1 cellular context compared by ENCODE assay signal in the genomic region with DNA sequence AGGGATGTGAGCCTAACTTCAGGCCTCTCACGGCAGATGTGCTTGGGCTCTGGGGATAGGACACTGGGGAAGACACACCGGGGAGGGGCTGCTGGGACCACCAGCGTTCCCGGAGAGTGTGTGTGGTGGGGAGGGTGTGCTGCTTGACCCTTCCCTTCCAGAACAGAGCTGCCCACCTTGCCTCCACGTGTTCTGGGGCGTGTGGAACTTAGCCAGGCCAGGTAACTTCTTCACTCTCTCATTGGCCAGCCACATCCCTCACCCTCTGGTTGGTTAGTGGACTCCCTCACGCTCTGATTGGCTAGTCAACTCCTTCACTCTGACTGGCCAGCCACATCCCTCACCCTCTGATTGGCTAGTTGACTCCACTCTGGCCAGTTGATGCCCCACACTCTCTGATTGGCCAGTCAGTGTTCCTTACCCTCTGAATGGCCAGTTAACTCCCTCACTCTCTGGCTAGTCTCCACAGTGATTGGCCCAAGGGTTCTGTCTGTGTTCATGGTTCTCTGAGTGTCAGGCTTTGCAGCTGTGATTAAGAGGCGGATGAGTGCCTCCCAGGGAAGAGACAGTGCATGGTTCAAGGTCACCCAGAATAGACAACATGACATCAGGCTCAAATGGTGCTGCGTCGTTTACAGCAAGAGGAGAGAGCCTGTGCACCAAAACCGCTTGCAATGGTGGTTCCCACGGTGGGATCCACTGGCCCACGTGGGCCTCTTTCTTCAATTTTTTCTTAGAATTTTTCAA.
A peak's percentile ranks its signal among the peaks of the same experiment; 100 is the strongest.
TF ChIP-seq lines count a peak whose summit lies in the region.

No MANE protein-coding gene starts in this region.

TF ChIP-seq in GM23338, 12 proteins besides CTCF, POLR2A, EP300 and RAD21:
- TF ChIP-seq, protein P1, sequence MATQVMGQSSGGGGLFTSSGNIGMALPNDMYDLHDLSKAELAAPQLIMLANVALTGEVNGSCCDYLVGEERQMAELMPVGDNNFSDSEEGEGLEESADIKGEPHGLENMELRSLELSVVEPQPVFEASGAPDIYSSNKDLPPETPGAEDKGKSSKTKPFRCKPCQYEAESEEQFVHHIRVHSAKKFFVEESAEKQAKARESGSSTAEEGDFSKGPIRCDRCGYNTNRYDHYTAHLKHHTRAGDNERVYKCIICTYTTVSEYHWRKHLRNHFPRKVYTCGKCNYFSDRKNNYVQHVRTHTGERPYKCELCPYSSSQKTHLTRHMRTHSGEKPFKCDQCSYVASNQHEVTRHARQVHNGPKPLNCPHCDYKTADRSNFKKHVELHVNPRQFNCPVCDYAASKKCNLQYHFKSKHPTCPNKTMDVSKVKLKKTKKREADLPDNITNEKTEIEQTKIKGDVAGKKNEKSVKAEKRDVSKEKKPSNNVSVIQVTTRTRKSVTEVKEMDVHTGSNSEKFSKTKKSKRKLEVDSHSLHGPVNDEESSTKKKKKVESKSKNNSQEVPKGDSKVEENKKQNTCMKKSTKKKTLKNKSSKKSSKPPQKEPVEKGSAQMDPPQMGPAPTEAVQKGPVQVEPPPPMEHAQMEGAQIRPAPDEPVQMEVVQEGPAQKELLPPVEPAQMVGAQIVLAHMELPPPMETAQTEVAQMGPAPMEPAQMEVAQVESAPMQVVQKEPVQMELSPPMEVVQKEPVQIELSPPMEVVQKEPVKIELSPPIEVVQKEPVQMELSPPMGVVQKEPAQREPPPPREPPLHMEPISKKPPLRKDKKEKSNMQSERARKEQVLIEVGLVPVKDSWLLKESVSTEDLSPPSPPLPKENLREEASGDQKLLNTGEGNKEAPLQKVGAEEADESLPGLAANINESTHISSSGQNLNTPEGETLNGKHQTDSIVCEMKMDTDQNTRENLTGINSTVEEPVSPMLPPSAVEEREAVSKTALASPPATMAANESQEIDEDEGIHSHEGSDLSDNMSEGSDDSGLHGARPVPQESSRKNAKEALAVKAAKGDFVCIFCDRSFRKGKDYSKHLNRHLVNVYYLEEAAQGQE (IDR thresholded peaks at IDR 0.05; ENCODE audit: unreplicated experiment) = no peak
- TF ChIP-seq CREB1 (CRISPR knock-in tag; IDR thresholded peaks at IDR 0.05; ENCODE audit: low read depth) = 0 out of 2 replicates have a peak, but pooled peaks have one; percentile 19
